Comparison of ENCODE assay signal across 1 cellular context in genomic region chr2:159285929-159286708, GRCh38.
TF ChIP-seq lines count a peak whose summit lies in the region.

A gene with protein sequence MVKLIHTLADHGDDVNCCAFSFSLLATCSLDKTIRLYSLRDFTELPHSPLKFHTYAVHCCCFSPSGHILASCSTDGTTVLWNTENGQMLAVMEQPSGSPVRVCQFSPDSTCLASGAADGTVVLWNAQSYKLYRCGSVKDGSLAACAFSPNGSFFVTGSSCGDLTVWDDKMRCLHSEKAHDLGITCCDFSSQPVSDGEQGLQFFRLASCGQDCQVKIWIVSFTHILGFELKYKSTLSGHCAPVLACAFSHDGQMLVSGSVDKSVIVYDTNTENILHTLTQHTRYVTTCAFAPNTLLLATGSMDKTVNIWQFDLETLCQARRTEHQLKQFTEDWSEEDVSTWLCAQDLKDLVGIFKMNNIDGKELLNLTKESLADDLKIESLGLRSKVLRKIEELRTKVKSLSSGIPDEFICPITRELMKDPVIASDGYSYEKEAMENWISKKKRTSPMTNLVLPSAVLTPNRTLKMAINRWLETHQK (minus strand): TSS chr2:159286703. CDS start chr2:159283069, 3,634 bp downstream.

TF ChIP-seq in WTC11, 78 proteins besides CTCF, POLR2A, EP300 and RAD21 (continued from another document and continues in another):
- TF ChIP-seq ZNF281 (CRISPR knock-in tag; IDR thresholded peaks at IDR 0.05) = no peak
- TF ChIP-seq ELF4 (CRISPR knock-in tag; IDR thresholded peaks at IDR 0.05; ENCODE audit: low read depth) = peak; percentile 94; the same call in 1 of the 2 replicates
- no peak for TF ChIP-seq STAT6 (CRISPR knock-in tag; conservative IDR thresholded peaks at IDR 0.05; ENCODE audit: low read depth)
- TF ChIP-seq, protein P1, sequence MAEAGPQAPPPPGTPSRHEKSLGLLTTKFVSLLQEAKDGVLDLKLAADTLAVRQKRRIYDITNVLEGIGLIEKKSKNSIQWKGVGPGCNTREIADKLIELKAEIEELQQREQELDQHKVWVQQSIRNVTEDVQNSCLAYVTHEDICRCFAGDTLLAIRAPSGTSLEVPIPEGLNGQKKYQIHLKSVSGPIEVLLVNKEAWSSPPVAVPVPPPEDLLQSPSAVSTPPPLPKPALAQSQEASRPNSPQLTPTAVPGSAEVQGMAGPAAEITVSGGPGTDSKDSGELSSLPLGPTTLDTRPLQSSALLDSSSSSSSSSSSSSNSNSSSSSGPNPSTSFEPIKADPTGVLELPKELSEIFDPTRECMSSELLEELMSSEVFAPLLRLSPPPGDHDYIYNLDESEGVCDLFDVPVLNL (CRISPR knock-in tag; IDR thresholded peaks at IDR 0.05; ENCODE audit: borderline replicate concordance, low read depth) = peak; percentile 53; the same call in 1 of the 2 replicates
- TF ChIP-seq, protein P2, sequence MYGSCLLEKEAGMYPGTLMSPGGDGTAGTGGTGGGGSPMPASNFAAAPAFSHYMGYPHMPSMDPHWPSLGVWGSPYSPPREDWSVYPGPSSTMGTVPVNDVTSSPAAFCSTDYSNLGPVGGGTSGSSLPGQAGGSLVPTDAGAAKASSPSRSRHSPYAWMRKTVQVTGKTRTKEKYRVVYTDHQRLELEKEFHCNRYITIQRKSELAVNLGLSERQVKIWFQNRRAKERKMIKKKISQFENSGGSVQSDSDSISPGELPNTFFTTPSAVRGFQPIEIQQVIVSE (CRISPR knock-in tag; IDR thresholded peaks at IDR 0.05; ENCODE audit: borderline replicate concordance) = no peak
- TF ChIP-seq ZNF396 (CRISPR knock-in tag; IDR thresholded peaks at IDR 0.05; ENCODE audit: borderline replicate concordance) = no peak
- TF ChIP-seq, protein P3, sequence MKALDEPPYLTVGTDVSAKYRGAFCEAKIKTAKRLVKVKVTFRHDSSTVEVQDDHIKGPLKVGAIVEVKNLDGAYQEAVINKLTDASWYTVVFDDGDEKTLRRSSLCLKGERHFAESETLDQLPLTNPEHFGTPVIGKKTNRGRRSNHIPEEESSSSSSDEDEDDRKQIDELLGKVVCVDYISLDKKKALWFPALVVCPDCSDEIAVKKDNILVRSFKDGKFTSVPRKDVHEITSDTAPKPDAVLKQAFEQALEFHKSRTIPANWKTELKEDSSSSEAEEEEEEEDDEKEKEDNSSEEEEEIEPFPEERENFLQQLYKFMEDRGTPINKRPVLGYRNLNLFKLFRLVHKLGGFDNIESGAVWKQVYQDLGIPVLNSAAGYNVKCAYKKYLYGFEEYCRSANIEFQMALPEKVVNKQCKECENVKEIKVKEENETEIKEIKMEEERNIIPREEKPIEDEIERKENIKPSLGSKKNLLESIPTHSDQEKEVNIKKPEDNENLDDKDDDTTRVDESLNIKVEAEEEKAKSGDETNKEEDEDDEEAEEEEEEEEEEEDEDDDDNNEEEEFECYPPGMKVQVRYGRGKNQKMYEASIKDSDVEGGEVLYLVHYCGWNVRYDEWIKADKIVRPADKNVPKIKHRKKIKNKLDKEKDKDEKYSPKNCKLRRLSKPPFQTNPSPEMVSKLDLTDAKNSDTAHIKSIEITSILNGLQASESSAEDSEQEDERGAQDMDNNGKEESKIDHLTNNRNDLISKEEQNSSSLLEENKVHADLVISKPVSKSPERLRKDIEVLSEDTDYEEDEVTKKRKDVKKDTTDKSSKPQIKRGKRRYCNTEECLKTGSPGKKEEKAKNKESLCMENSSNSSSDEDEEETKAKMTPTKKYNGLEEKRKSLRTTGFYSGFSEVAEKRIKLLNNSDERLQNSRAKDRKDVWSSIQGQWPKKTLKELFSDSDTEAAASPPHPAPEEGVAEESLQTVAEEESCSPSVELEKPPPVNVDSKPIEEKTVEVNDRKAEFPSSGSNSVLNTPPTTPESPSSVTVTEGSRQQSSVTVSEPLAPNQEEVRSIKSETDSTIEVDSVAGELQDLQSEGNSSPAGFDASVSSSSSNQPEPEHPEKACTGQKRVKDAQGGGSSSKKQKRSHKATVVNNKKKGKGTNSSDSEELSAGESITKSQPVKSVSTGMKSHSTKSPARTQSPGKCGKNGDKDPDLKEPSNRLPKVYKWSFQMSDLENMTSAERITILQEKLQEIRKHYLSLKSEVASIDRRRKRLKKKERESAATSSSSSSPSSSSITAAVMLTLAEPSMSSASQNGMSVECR (CRISPR knock-in tag; IDR thresholded peaks at IDR 0.05; ENCODE audit: borderline replicate concordance) = peak; percentile 83
- 0 out of 2 replicates have a peak, but pooled peaks have one; percentile 29 for TF ChIP-seq TCF7 (CRISPR knock-in tag; IDR thresholded peaks at IDR 0.05; ENCODE audit: low read depth)
- TF ChIP-seq E2F5 (CRISPR knock-in tag; IDR thresholded peaks at IDR 0.05) = peak; percentile 92; the same call in 1 of the 2 replicates
- no peak for TF ChIP-seq AFF4 (CRISPR knock-in tag; IDR thresholded peaks at IDR 0.05; ENCODE audit: borderline replicate concordance)
- 0 out of 2 replicates have a peak, but pooled peaks have one; percentile 39 for TF ChIP-seq CREB1 (CRISPR knock-in tag; IDR thresholded peaks at IDR 0.05)
- no peak for TF ChIP-seq NR2C2 (CRISPR knock-in tag; IDR thresholded peaks at IDR 0.05)
- TF ChIP-seq, protein P4, sequence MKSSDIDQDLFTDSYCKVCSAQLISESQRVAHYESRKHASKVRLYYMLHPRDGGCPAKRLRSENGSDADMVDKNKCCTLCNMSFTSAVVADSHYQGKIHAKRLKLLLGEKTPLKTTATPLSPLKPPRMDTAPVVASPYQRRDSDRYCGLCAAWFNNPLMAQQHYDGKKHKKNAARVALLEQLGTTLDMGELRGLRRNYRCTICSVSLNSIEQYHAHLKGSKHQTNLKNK (CRISPR knock-in tag; IDR thresholded peaks at IDR 0.05) = no peak
- no peak for TF ChIP-seq ZNF121 (CRISPR knock-in tag; IDR thresholded peaks at IDR 0.05)
- TF ChIP-seq, protein P5, sequence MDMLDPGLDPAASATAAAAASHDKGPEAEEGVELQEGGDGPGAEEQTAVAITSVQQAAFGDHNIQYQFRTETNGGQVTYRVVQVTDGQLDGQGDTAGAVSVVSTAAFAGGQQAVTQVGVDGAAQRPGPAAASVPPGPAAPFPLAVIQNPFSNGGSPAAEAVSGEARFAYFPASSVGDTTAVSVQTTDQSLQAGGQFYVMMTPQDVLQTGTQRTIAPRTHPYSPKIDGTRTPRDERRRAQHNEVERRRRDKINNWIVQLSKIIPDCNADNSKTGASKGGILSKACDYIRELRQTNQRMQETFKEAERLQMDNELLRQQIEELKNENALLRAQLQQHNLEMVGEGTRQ (CRISPR knock-in tag; IDR thresholded peaks at IDR 0.05) = peak; percentile 97
- TF ChIP-seq, protein P6, sequence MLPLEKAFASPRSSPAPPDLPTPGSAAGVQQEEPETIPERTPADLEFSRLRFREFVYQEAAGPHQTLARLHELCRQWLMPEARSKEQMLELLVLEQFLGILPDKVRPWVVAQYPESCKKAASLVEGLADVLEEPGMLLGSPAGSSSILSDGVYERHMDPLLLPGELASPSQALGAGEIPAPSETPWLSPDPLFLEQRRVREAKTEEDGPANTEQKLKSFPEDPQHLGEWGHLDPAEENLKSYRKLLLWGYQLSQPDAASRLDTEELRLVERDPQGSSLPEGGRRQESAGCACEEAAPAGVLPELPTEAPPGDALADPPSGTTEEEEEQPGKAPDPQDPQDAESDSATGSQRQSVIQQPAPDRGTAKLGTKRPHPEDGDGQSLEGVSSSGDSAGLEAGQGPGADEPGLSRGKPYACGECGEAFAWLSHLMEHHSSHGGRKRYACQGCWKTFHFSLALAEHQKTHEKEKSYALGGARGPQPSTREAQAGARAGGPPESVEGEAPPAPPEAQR (CRISPR knock-in tag; IDR thresholded peaks at IDR 0.05) = no peak
- peak; percentile 93 for TF ChIP-seq ESRRA (CRISPR knock-in tag; IDR thresholded peaks at IDR 0.05; ENCODE audit: borderline replicate concordance)
- TF ChIP-seq ETV6 (CRISPR knock-in tag; IDR thresholded peaks at IDR 0.05) = peak; percentile 93
- TF ChIP-seq EMX1 (CRISPR knock-in tag; IDR thresholded peaks at IDR 0.05) = no peak
- TF ChIP-seq, protein P7, sequence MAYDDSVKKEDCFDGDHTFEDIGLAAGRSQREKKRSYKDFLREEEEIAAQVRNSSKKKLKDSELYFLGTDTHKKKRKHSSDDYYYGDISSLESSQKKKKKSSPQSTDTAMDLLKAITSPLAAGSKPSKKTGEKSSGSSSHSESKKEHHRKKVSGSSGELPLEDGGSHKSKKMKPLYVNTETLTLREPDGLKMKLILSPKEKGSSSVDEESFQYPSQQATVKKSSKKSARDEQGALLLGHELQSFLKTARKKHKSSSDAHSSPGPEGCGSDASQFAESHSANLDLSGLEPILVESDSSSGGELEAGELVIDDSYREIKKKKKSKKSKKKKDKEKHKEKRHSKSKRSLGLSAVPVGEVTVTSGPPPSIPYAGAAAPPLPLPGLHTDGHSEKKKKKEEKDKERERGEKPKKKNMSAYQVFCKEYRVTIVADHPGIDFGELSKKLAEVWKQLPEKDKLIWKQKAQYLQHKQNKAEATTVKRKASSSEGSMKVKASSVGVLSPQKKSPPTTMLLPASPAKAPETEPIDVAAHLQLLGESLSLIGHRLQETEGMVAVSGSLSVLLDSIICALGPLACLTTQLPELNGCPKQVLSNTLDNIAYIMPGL (CRISPR knock-in tag; IDR thresholded peaks at IDR 0.05) = peak; percentile 91; the same call in 1 of the 2 replicates
- TF ChIP-seq SOX15 (CRISPR knock-in tag; IDR thresholded peaks at IDR 0.05) = no peak
- peak; percentile 41; the same call in 1 of the 2 replicates for TF ChIP-seq MLX (CRISPR knock-in tag; IDR thresholded peaks at IDR 0.05)
- no peak for TF ChIP-seq NR3C1 (CRISPR knock-in tag; conservative IDR thresholded peaks at IDR 0.05; ENCODE audit: low read depth)
- no peak for TF ChIP-seq SMAD4 (CRISPR knock-in tag; IDR thresholded peaks at IDR 0.05)
- no peak for TF ChIP-seq CBFB (CRISPR knock-in tag; IDR thresholded peaks at IDR 0.05; ENCODE audit: low read depth)
- TF ChIP-seq NR1H2 (CRISPR knock-in tag; IDR thresholded peaks at IDR 0.05) = no peak
- no peak for TF ChIP-seq ZNF671 (CRISPR knock-in tag; IDR thresholded peaks at IDR 0.05)
